ENCODE assay signal across 17 cellular contexts in the genomic region with DNA sequence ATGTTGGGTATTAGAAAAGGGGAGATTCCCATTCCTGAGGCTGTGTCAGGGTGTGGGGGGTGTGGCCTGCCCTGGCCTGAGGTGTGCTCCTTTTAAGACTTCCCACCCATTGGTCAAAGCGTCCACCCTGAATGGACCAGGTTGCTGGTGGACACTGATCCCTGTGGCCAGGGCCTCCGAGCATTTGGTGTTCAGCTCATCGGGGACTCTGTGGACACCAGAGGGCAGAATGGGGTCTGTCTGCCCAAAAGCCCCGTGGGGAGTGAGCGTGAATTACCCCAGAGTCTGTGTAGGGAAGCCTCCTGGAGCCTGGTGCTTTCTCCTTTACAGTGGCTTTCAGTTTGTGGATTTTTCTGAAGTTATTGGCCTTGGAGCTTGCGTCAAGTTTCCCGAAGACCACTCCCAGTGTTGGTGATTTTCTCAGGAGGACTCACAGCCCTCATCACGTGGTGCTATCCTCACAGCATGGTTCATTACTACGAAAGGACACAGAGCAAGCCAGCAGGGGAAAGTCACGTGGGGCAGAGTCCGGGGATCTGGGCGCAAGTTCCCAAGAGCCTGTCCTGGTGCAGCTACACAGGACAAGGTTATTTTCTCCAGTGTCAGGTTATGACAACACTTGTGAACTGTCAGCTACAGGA.
"Had no signal": no experiment of that assay in that cellular context is flagged by ENCODE, and none has a peak within 500 bp of the region (broad histone marks: within the 10 kb centered on the region; RNA-seq: fewer than 3 reads in every experiment).

No MANE protein-coding gene starts in this region.

- H3K4me3 Mint-ChIP-seq: naive thymus-derived CD4-positive, alpha-beta T cell had no signal

- DNase-seq: activated CD4-positive, alpha-beta T cell treated with anti-CD3 and anti-CD28 coated beads, Interleukin-2, amount 50 U/mL, for 4 hours; activated CD4-positive, CD25-positive, alpha-beta regulatory T cell treated with anti-CD3 and anti-CD28 coated beads, Interleukin-2, amount 50 U/mL, for 72 hours; activated naive CD4-positive, alpha-beta T cell treated with anti-CD3 and anti-CD28 coated beads, Interleukin-2, amount 50 U/mL, for 16 hours; activated T-cell treated with anti-CD3 and anti-CD28 coated beads, Interleukin-2, amount 50 U/mL, for 1 hour; adrenal gland; body of pancreas; dorsolateral prefrontal cortex; hypothalamus; naive thymus-derived CD4-positive, alpha-beta T cell; nucleus accumbens; sigmoid colon; stimulated activated CD4-positive, alpha-beta T cell treated with anti-CD3 and anti-CD28 coated beads, Interleukin-12 subunit alpha, Interleukin-12 subunit beta, amount 100 ng/mL, for 4 hours; stimulated activated naive CD4-positive, alpha-beta T cell; substantia nigra; transverse colon had no signal

- H3K27ac ChIP-seq: adrenal gland, body of pancreas, dorsolateral prefrontal cortex, prostate gland, sigmoid colon, transverse colon had no signal

- ATAC-seq: body of pancreas; esophagus mucosa; naive thymus-derived CD4-positive, alpha-beta T cell had no signal

- H3K4me3 ChIP-seq: adrenal gland, body of pancreas, dorsolateral prefrontal cortex, prostate gland, sigmoid colon, transverse colon had no signal

- H3K4me1 ChIP-seq: prostate gland had no signal

- H3K27ac Mint-ChIP-seq: naive thymus-derived CD4-positive, alpha-beta T cell had no signal

- H3K9me3 ChIP-seq: adrenal gland, body of pancreas, prostate gland, sigmoid colon, transverse colon had no signal

- H3K9me3 Mint-ChIP-seq: naive thymus-derived CD4-positive, alpha-beta T cell had no signal

- H3K36me3 ChIP-seq: adrenal gland, prostate gland, sigmoid colon, transverse colon had no signal

- H3K27me3 ChIP-seq: adrenal gland, body of pancreas, dorsolateral prefrontal cortex, sigmoid colon, transverse colon had no signal
